In genomic region chr7:93232673-93233018, GRCh38 we compare ENCODE assay signal across 8 cellular contexts. TPM values are rescaled to one million over a fixed set of nuclear protein-coding genes. Genes with fewer than 3 reads are reported as not detected.
A peak's percentile ranks its signal among the peaks of the same experiment; 100 is the strongest.
DNase-seq lines count a peak whose midpoint lies in the region; ATAC-seq and TF ChIP-seq lines count a peak whose summit lies in the region.

No MANE protein-coding gene starts in this region.

- peaks cover 12% of the 10 kb centered on the region for H3K4me1 Mint-ChIP-seq in activated T-cell treated with anti-CD3 and anti-CD28 coated beads, Interleukin-2, amount 50 U/mL, for 4 hours (ENCODE audit: low read depth)

- H3K4me1 ChIP-seq in body of pancreas (peaks cover 13% of the 10 kb centered on the region), lower lobe of right lung (peaks cover 15% of the 10 kb centered on the region), vagina (peaks cover 13% of the 10 kb centered on the region)

- TF ChIP-seq CTCF in body of pancreas (IDR thresholded peaks at IDR 0.05) = no peak
- no peak for TF ChIP-seq CTCF in lower lobe of right lung (IDR thresholded peaks at IDR 0.05)
- TF ChIP-seq CTCF in vagina (IDR thresholded peaks at IDR 0.05) = no peak

- H3K27me3 ChIP-seq in body of pancreas (no peaks in the 10 kb centered on the region), lower lobe of right lung (ENCODE audit: low read depth) (no peaks in the 10 kb centered on the region), vagina (no peaks in the 10 kb centered on the region)

- no peak for TF ChIP-seq POLR2A in body of pancreas (IDR thresholded peaks at IDR 0.05)
- TF ChIP-seq POLR2A in vagina (IDR thresholded peaks at IDR 0.05) = no peak

- H3K4me3 ChIP-seq in body of pancreas (peak overlapping the region; percentile 43 to 88), lower lobe of right lung (peak overlapping the region; percentile 80), vagina (peak overlapping the region; percentile 60 to 68)

- no peaks in the 10 kb centered on the region for H3K36me3 ChIP-seq in body of pancreas (replicated peaks in 1 of 2; ENCODE audit: insufficient read depth in 1 of 2, low read depth in 2 of 2)
- no peaks in the 10 kb centered on the region for H3K36me3 ChIP-seq in lower lobe of right lung
- H3K36me3 ChIP-seq in vagina = no peaks in the 10 kb centered on the region

- H3K27me3 Mint-ChIP-seq in activated T-cell treated with anti-CD3 and anti-CD28 coated beads, Interleukin-2, amount 50 U/mL, for 4 hours (ENCODE audit: low read depth) = no peaks in the 10 kb centered on the region

- no peaks in the 10 kb centered on the region for H3K9me3 ChIP-seq in body of pancreas
- H3K9me3 ChIP-seq in lower lobe of right lung = no peaks in the 10 kb centered on the region
- no peaks in the 10 kb centered on the region for H3K9me3 ChIP-seq in vagina

- H3K4me3 Mint-ChIP-seq in activated T-cell treated with anti-CD3 and anti-CD28 coated beads, Interleukin-2, amount 50 U/mL, for 4 hours = peak overlapping the region; percentile 92

- H3K27ac ChIP-seq in body of pancreas = peak overlapping the region in 2 of 4 donors; percentile 91
- H3K27ac ChIP-seq in lower lobe of right lung = peak overlapping the region; percentile 80
- H3K27ac ChIP-seq in vagina = peak overlapping the region; percentile 11

- DNase-seq in activated T-cell treated with anti-CD3 and anti-CD28 coated beads, Interleukin-2, amount 50 U/mL, for 4 hours = no peak
- DNase-seq in activated T-cell treated with anti-CD3 and anti-CD28 coated beads for 4 hours = no peak
- DNase-seq in Kasumi-1 (lab: John Stamatoyannopoulos, UW) = peak; percentile 29 to 51
- DNase-seq in body of pancreas = no peak
- DNase-seq in lower lobe of right lung = no peak
- DNase-seq in vagina (ENCODE audit: extremely low spot score in 2 of 2) = no peak
- no peak for DNase-seq in HCEC 1CT
- no peak for DNase-seq in stimulated activated naive CD4-positive, alpha-beta T cell (lab: John Stamatoyannopoulos, UW)

- ATAC-seq in activated T-cell treated with anti-CD3 and anti-CD28 coated beads, Interleukin-2, amount 50 U/mL, for 4 hours = no peak
- ATAC-seq in body of pancreas = no peak
- ATAC-seq in lower lobe of right lung = peak in 1 of 2 donors; percentile 10

- no peaks in the 10 kb centered on the region for H3K9me3 Mint-ChIP-seq in activated T-cell treated with anti-CD3 and anti-CD28 coated beads, Interleukin-2, amount 50 U/mL, for 4 hours

- 1% methylated on average over 8 of the region's 8 CpGs for WGBS in body of pancreas, 2 donors

- intact Hi-C loops in body of pancreas (cut with DNase I) = no loop called here
- intact Hi-C loops in lower lobe of right lung (cut with DNase I) = no loop called here
- intact Hi-C loops in vagina (cut with DNase I) = no loop called here

- no peaks in the 10 kb centered on the region for H3K36me3 Mint-ChIP-seq in activated T-cell treated with anti-CD3 and anti-CD28 coated beads, Interleukin-2, amount 50 U/mL, for 4 hours (ENCODE audit: insufficient read depth)

RNA-seq across cellular contexts. Expression of gene VPS50, which starts 0.5 kb away (rescaled TPM):
- 10 to 100 TPM; 12.4 to 14.1 (median 13.6) TPM for total RNA-seq in activated T-cell treated with anti-CD3 and anti-CD28 coated beads, Interleukin-2, amount 50 U/mL, for 4 hours
- total RNA-seq in body of pancreas = 10 to 100 TPM in 1 of 2 donors, 1 to 10 TPM in 1; 9.6 to 28.3 TPM
- total RNA-seq in lower lobe of right lung = 34.6 TPM
- 13.0 TPM for total RNA-seq in vagina

RNA-seq across cellular contexts. Expression of gene HEPACAM2, which starts 6.4 kb away (rescaled TPM):
- not detected for total RNA-seq in activated T-cell treated with anti-CD3 and anti-CD28 coated beads, Interleukin-2, amount 50 U/mL, for 4 hours
- 1 to 10 TPM in 1 of 2 donors, not detected in 1; 2.1 TPM for total RNA-seq in body of pancreas
- total RNA-seq in lower lobe of right lung = 0.18 TPM
- not detected for total RNA-seq in vagina

Comparison
In these comparisons a context has a peak if more than half of its experiments do, and no peak if none do; other contexts are left out.
1. DNase-seq: peak in Kasumi-1 (2 of 2); none in activated T-cell treated with anti-CD3 and anti-CD28 coated beads, Interleukin-2, amount 50 U/mL, for 4 hours (single experiment), activated T-cell treated with anti-CD3 and anti-CD28 coated beads for 4 hours (single experiment), body of pancreas (0 of 4), lower lobe of right lung (single experiment), vagina (0 of 2), HCEC 1CT (single experiment) and stimulated activated naive CD4-positive, alpha-beta T cell (0 of 6).
2. Peak in every context shown above with its lines, with median percentiles within 50 percentile points of each other: H3K4me3 ChIP-seq.